In genomic region chr10:48306265-48306869, GRCh38 we compare ENCODE assay signal across 8 cellular contexts. TPM values are rescaled to one million over a fixed set of nuclear protein-coding genes. Genes with fewer than 3 reads are reported as not detected.
DNase-seq lines count a peak whose midpoint lies in the region; ATAC-seq and TF ChIP-seq lines count a peak whose summit lies in the region.

Gene MAPK8 (plus strand): TSS chr10:48306677. CDS start chr10:48401661, 94,984 bp downstream.

- H3K4me1 Mint-ChIP-seq in activated CD4-positive, alpha-beta T cell treated with anti-CD3 and anti-CD28 coated beads for 36 hours = peaks cover 30% of the 10 kb centered on the region
- peaks cover 29% of the 10 kb centered on the region for H3K4me1 Mint-ChIP-seq in chondrocyte (ENCODE audit: low read depth)

- H3K9me3 Mint-ChIP-seq in activated CD4-positive, alpha-beta T cell treated with anti-CD3 and anti-CD28 coated beads for 36 hours (ENCODE audit: low read depth) = no peaks in the 10 kb centered on the region
- no peaks in the 10 kb centered on the region for H3K9me3 Mint-ChIP-seq in chondrocyte (ENCODE audit: low read depth)

- H3K4me3 Mint-ChIP-seq in activated CD4-positive, alpha-beta T cell treated with anti-CD3 and anti-CD28 coated beads for 36 hours = peak within 1 kb of the TSS; percentile 72
- peak within 1 kb of the TSS; percentile 68 for H3K4me3 Mint-ChIP-seq in chondrocyte (ENCODE audit: unreplicated experiment)

- no peaks in the 10 kb centered on the region for H3K36me3 Mint-ChIP-seq in activated CD4-positive, alpha-beta T cell treated with anti-CD3 and anti-CD28 coated beads for 36 hours (ENCODE audit: low read depth)
- no peaks in the 10 kb centered on the region for H3K36me3 Mint-ChIP-seq in chondrocyte (ENCODE audit: low read depth)

- H3K27me3 Mint-ChIP-seq in activated CD4-positive, alpha-beta T cell treated with anti-CD3 and anti-CD28 coated beads for 36 hours = no peaks in the 10 kb centered on the region
- peaks cover 1% of the 10 kb centered on the region for H3K27me3 Mint-ChIP-seq in chondrocyte (ENCODE audit: low read depth)

- POLR2A ChIA-PET in activated CD4-positive, alpha-beta T cell treated with anti-CD3 and anti-CD28 coated beads for 36 hours (lab: Charles Lee) = no interaction called here

- TF ChIP-seq CTCF in chondrocyte (IDR thresholded peaks at IDR 0.05) = peak; percentile 0

- intact Hi-C loops in activated CD4-positive, alpha-beta T cell treated with anti-CD3 and anti-CD28 coated beads for 36 hours (cut with DNase I, micrococcal nuclease) = loop anchor here (1.0 to 5.0 kb wide), 5 partner anchors 56 to 1233 kb away; partner anchors contain the start of gene ERCC6 (in 2 of the 2)

- peak within 1 kb of the TSS; percentile 58 for H3K27ac Mint-ChIP-seq in activated CD4-positive, alpha-beta T cell treated with anti-CD3 and anti-CD28 coated beads for 36 hours
- peak within 1 kb of the TSS; percentile 38 for H3K27ac Mint-ChIP-seq in chondrocyte (ENCODE audit: unreplicated experiment)

- peak; percentile 88 for ATAC-seq in HG03439 (IDR thresholded peaks at IDR 0.05; ENCODE audit: unreplicated experiment)
- peak; percentile 86 for ATAC-seq in activated CD4-positive, alpha-beta T cell treated with anti-CD3 and anti-CD28 coated beads for 36 hours

- CTCF ChIA-PET in activated CD4-positive, alpha-beta T cell treated with anti-CD3 and anti-CD28 coated beads for 36 hours (lab: Charles Lee) = no interaction called here

- DNase-seq in Ammon's horn (ENCODE audit: low spot score) (peak; percentile 89), GM19238 (ENCODE audit: insufficient read length, low spot score) (peak; percentile 97), NCI-H510A treated with DMSO at 0.1 percent for 48 hours (lab: John Stamatoyannopoulos, UW) (peak; percentile 75), chondrocyte (ENCODE audit: low spot score) (peak; percentile 95), kidney glomerular epithelial cell (lab: John Stamatoyannopoulos, UW) (peak; percentile 79)
- peak; percentile 93 for DNase-seq in activated CD4-positive, alpha-beta T cell treated with anti-CD3 and anti-CD28 coated beads for 36 hours
- DNase-seq in stimulated activated CD4-positive, alpha-beta T cell treated with anti-CD3 and anti-CD28 coated beads, Interleukin-1b, Interleukin-23, amount 100 ng/mL, for 1 hour (ENCODE audit: low read depth in 2 of 2) = peak; percentile 79 to 84

RNA-seq across cellular contexts. Expression of gene MAPK8, which starts in this region (rescaled TPM):
- total RNA-seq in activated CD4-positive, alpha-beta T cell treated with anti-CD3 and anti-CD28 coated beads for 36 hours = 10 to 100 TPM; 35.7 to 40.0 TPM
- total RNA-seq in chondrocyte = 37.8 to 43.4 TPM (median 41.4 TPM) in 3 replicates

Comparison
In these comparisons a context has a peak if more than half of its experiments do, and no peak if none do; other contexts are left out.
1. Peak in every context shown above with its lines: DNase-seq and ATAC-seq.